Comparison of ENCODE assay signal across 8 cellular contexts in the genomic region with DNA sequence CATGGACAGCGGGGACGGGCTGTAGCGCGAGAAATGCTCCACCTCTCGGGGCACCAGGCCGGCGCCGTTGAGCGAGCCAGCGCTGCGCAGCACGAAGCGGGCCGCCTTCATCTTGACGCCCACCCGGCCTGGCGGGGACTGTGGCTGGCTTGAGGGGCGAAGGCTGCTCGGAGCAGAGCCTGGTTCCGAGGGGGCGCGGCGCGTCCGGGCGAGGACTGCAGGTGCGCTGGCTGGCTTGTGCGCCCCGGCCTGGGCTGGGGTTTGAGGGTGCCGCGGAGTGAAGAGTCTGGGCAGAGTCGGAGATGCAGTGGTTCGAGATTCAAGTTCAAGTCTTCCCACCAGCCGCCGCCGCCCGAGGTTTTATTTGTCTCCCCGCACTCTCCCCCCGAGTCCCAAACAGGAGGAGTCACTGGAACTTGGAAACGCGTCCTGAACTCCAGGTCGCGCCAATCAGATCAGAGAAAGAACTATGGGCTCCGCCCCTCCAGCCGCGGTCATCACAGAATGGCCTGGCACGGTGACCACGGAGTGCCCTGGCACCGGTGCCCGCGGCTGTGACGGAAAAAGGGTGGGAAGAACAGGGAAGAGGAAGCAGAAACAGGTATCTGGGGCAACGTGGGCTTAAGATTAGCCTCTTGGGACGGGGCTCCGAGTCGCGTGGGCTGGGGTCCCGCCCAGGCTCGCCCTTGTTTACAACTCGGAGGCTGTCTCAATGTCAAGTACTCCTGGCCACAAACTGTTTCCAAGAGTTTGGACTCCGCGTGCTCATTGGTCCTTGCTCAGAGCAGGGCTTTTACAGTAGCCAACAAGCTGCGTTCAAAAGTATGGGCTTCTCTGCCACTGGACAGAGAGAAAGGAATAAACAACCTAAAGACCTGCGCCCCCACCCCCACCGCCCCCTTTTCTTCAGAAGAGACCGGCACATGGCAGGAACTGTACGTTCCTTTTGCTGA. TPM values are rescaled to one million over a fixed set of nuclear protein-coding genes. Genes with fewer than 3 reads are reported as not detected.
DNase-seq lines count a peak whose midpoint lies in the region; ATAC-seq lines count a peak whose summit lies in the region.

Gene PDK4 (minus strand): TSS at position 334 of the 953 bp plus-strand sequence. CDS start 223 bp downstream, at position 111.

- no peak within 1 kb of the TSS for H3K27ac Mint-ChIP-seq in activated T-helper 1 cell treated with anti-CD3 and anti-CD28 coated beads, Interleukin-12 subunit alpha, Interleukin-12 subunit beta, Interleukin-2, Interleukin-4 antibody, amounts not matched to agents 30 ng/mL and 10 ng/mL and 1 ng/mL, durations not matched to agents 14 hours and 24 hours and 36 hours
- peak within 1 kb of the TSS in 1 of 2 donors; percentile 52 for H3K27ac Mint-ChIP-seq in natural killer cell treated with Interleukin-12 subunit alpha and Interleukin-12 subunit beta and Interleukin-15 and Interleukin-18, amount 100 ng/mL, for 72 hours

- WGBS in aorta, 2 donors: 1% methylated on average over 67 of the region's 67 CpGs

- peak within 1 kb of the TSS; percentile 36 to 88 for H3K27ac ChIP-seq in aorta (ENCODE audit: low read depth in 1 of 2, low read length in 2 of 2)

- no peaks in the 10 kb centered on the region for H3K4me1 Mint-ChIP-seq in activated T-helper 1 cell treated with anti-CD3 and anti-CD28 coated beads, Interleukin-12 subunit alpha, Interleukin-12 subunit beta, Interleukin-2, Interleukin-4 antibody, amounts not matched to agents 30 ng/mL and 10 ng/mL and 1 ng/mL, durations not matched to agents 14 hours and 24 hours and 36 hours (ENCODE audit: low read depth)
- H3K4me1 Mint-ChIP-seq in natural killer cell treated with Interleukin-12 subunit alpha and Interleukin-12 subunit beta and Interleukin-15 and Interleukin-18, amount 100 ng/mL, for 72 hours (ENCODE audit: low read depth in 2 of 2): peaks cover 6 to 10% of the 10 kb centered on the region in 2 donors

- H3K36me3 ChIP-seq in aorta (ENCODE audit: control insufficient read depth in 1 of 2, insufficient read depth in 2 of 2, low read length in 1 of 2): no peaks in the 10 kb centered on the region

- no peaks in the 10 kb centered on the region for H3K9me3 ChIP-seq in aorta (ENCODE audit: control insufficient read depth, low read length)

- H3K27me3 Mint-ChIP-seq in activated T-helper 1 cell treated with anti-CD3 and anti-CD28 coated beads, Interleukin-12 subunit alpha, Interleukin-12 subunit beta, Interleukin-2, Interleukin-4 antibody, amounts not matched to agents 30 ng/mL and 10 ng/mL and 1 ng/mL, durations not matched to agents 14 hours and 24 hours and 36 hours (ENCODE audit: insufficient read depth): peaks cover 23% of the 10 kb centered on the region
- peaks cover 4 to 15% of the 10 kb centered on the region in 2 donors for H3K27me3 Mint-ChIP-seq in natural killer cell treated with Interleukin-12 subunit alpha and Interleukin-12 subunit beta and Interleukin-15 and Interleukin-18, amount 100 ng/mL, for 72 hours

- no peaks in the 10 kb centered on the region for H3K27me3 ChIP-seq in aorta (ENCODE audit: control insufficient read depth in 1 of 2, insufficient read depth in 2 of 2, low read length in 1 of 2)

- H3K9me3 Mint-ChIP-seq in activated T-helper 1 cell treated with anti-CD3 and anti-CD28 coated beads, Interleukin-12 subunit alpha, Interleukin-12 subunit beta, Interleukin-2, Interleukin-4 antibody, amounts not matched to agents 30 ng/mL and 10 ng/mL and 1 ng/mL, durations not matched to agents 14 hours and 24 hours and 36 hours: no peaks in the 10 kb centered on the region
- H3K9me3 Mint-ChIP-seq in natural killer cell treated with Interleukin-12 subunit alpha and Interleukin-12 subunit beta and Interleukin-15 and Interleukin-18, amount 100 ng/mL, for 72 hours: no peaks in the 10 kb centered on the region

- H3K4me3 ChIP-seq in aorta (ENCODE audit: low read length in 2 of 2): peak within 1 kb of the TSS; percentile 79 to 94

- intact Hi-C loops in activated T-helper 1 cell treated with anti-CD3 and anti-CD28 coated beads, Interleukin-12 subunit alpha, Interleukin-12 subunit beta, Interleukin-2, Interleukin-4 antibody, amounts not matched to agents 30 ng/mL and 10 ng/mL and 1 ng/mL, durations not matched to agents 14 hours and 24 hours and 36 hours (cut with micrococcal nuclease): no loop called here
- intact Hi-C loops in aorta (cut with DNase I): loop anchor here (1.0 to 5.0 kb wide), 3 partner anchors 46 to 86 kb away; no protein-coding TSS in a partner anchor

- peak within 1 kb of the TSS; percentile 34 for H3K4me3 Mint-ChIP-seq in activated T-helper 1 cell treated with anti-CD3 and anti-CD28 coated beads, Interleukin-12 subunit alpha, Interleukin-12 subunit beta, Interleukin-2, Interleukin-4 antibody, amounts not matched to agents 30 ng/mL and 10 ng/mL and 1 ng/mL, durations not matched to agents 14 hours and 24 hours and 36 hours
- H3K4me3 Mint-ChIP-seq in natural killer cell treated with Interleukin-12 subunit alpha and Interleukin-12 subunit beta and Interleukin-15 and Interleukin-18, amount 100 ng/mL, for 72 hours: peak within 1 kb of the TSS; percentile 76

- peak; percentile 58 for ATAC-seq in HG03354 (IDR thresholded peaks at IDR 0.05; ENCODE audit: poor library complexity, severe bottlenecking, unreplicated experiment)
- peak; percentile 70 to 87 for ATAC-seq in natural killer cell treated with Interleukin-12 subunit alpha and Interleukin-12 subunit beta and Interleukin-15 and Interleukin-18, amount 100 ng/mL, for 72 hours
- ATAC-seq in aorta (ENCODE audit: low FRiP score): peak; percentile 97
- ATAC-seq in GM18502 (IDR thresholded peaks at IDR 0.05; ENCODE audit: poor library complexity, unreplicated experiment): no peak

- DNase-seq in Ammon's horn (ENCODE audit: low spot score) (peak; percentile 97), glomerular endothelial cell (ENCODE audit: extremely low read depth, low read depth, low spot score) (peak; percentile 50), aorta (peak; percentile 94 to 97), NK-92 (lab: John Stamatoyannopoulos, UW; ENCODE audit: unreplicated experiment) (no peak)
- DNase-seq in activated T-helper 1 cell treated with anti-CD3 and anti-CD28 coated beads, Interleukin-12 subunit alpha, Interleukin-12 subunit beta, Interleukin-2, Interleukin-4 antibody, amounts not matched to agents 30 ng/mL and 10 ng/mL and 1 ng/mL, durations not matched to agents 14 hours and 24 hours and 36 hours (ENCODE audit: low spot score): no peak
- DNase-seq in natural killer cell treated with Interleukin-12 subunit alpha and Interleukin-12 subunit beta and Interleukin-15 and Interleukin-18, amount 100 ng/mL, for 72 hours (ENCODE audit: low spot score): peak; percentile 63

- peaks cover 0 to 2% of the 10 kb centered on the region in 2 donors for H3K4me1 ChIP-seq in aorta (ENCODE audit: control insufficient read depth in 1 of 2, insufficient read depth in 2 of 2, low read length in 2 of 2)

- H3K36me3 Mint-ChIP-seq in activated T-helper 1 cell treated with anti-CD3 and anti-CD28 coated beads, Interleukin-12 subunit alpha, Interleukin-12 subunit beta, Interleukin-2, Interleukin-4 antibody, amounts not matched to agents 30 ng/mL and 10 ng/mL and 1 ng/mL, durations not matched to agents 14 hours and 24 hours and 36 hours (ENCODE audit: low read depth): no peaks in the 10 kb centered on the region
- peaks cover 6% of the 10 kb centered on the region for H3K36me3 Mint-ChIP-seq in natural killer cell treated with Interleukin-12 subunit alpha and Interleukin-12 subunit beta and Interleukin-15 and Interleukin-18, amount 100 ng/mL, for 72 hours

RNA-seq across cellular contexts. Expression of gene PDK4, which starts in this region (rescaled TPM):
- total RNA-seq in activated T-helper 1 cell treated with anti-CD3 and anti-CD28 coated beads, Interleukin-12 subunit alpha, Interleukin-12 subunit beta, Interleukin-2, Interleukin-4 antibody, amounts not matched to agents 30 ng/mL and 10 ng/mL and 1 ng/mL, durations not matched to agents 14 hours and 24 hours and 36 hours: not detected in 2 replicates
- total RNA-seq in glomerular endothelial cell: 2.2 and 8.7 TPM in 2 replicates
- under 1 TPM in 1 of 2 donors, not detected in 1; 0.33 TPM for total RNA-seq in natural killer cell treated with Interleukin-12 subunit alpha and Interleukin-12 subunit beta and Interleukin-15 and Interleukin-18, amount 100 ng/mL, for 72 hours
- 100 to 1,000 TPM in 1 of 2 donors, 10 to 100 TPM in 1; 34.1 to 294 TPM for total RNA-seq in aorta
- polyA plus RNA-seq in aorta: 100 to 1,000 TPM; 108 to 126 TPM

Comparison
In these comparisons a context has a peak if more than half of its experiments do, and no peak if none do; other contexts are left out.
1. Peak in DNase-seq and ATAC-seq in natural killer cell treated with Interleukin-12 subunit alpha and Interleukin-12 subunit beta and Interleukin-15 and Interleukin-18, amount 100 ng/mL, for 72 hours; RNA of the gene not detected or under 1 TPM.
2. DNase-seq: peak in Ammon's horn (single experiment), glomerular endothelial cell (single experiment) and aorta (2 of 2); none in activated T-helper 1 cell treated with anti-CD3 and anti-CD28 coated beads, Interleukin-12 subunit alpha, Interleukin-12 subunit beta, Interleukin-2, Interleukin-4 antibody, amounts not matched to agents 30 ng/mL and 10 ng/mL and 1 ng/mL, durations not matched to agents 14 hours and 24 hours and 36 hours (single experiment) and NK-92 (single experiment).